ENCODE assay signal across 30 cellular contexts in the genomic region with DNA sequence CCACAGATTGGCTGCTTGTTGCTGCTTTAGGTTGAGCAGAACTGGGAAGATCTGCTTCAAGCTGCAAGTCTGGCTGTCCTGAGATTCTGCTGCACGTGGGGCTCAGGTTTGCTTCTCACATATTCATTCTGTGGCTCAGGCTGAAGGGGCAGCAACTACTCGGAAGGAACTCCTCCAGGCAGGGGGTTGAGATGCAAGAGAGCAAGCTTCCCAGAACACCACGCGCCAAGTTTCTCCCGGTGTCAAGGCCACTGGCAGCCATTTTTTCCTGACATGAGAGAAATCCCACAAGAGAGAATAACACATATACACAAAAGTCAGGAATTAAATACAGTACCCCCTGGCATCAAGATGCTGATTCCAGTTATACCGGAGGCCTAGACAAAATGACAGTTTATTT.
"Had no signal": no experiment of that assay in that cellular context is flagged by ENCODE, and none has a peak within 500 bp of the region (broad histone marks: within the 10 kb centered on the region; RNA-seq: fewer than 3 reads in every experiment).

No MANE protein-coding gene starts in this region.

- H3K27me3 Mint-ChIP-seq: activated CD4-positive, alpha-beta memory T cell treated with anti-CD3 and anti-CD28 coated beads, Interleukin-2, amount 10 ng/mL, durations not matched to agents 7 days and 5 days; activated CD4-positive, alpha-beta T cell treated with anti-CD3 and anti-CD28 coated beads, Interleukin-2, amount 10 ng/mL, durations not matched to agents 7 days and 5 days; activated naive CD8-positive, alpha-beta T cell; activated T-cell treated with anti-CD3 and anti-CD28 coated beads, Interleukin-2, amount 50 U/mL, for 24 hours; activated T-helper 17 cell treated with anti-CD3 and anti-CD28 coated beads, Interleukin-2, amount 50 U/mL, for 72 hours; central memory CD8-positive, alpha-beta T cell; dendritic cell treated with granulocyte-macrophage colony-stimulating factor and Interleukin-4, amounts not matched to agents 40 ng/mL and 50 ng/mL, for 4 days; T-helper 17 cell had no signal

- H3K9me3 Mint-ChIP-seq: activated T-helper 17 cell treated with anti-CD3 and anti-CD28 coated beads, Interleukin-2, amount 50 U/mL, for 72 hours; endodermal cell; WTC11 had no signal

- H3K27ac ChIP-seq: brain microvascular endothelial cell, coronary artery, dorsolateral prefrontal cortex had no signal

- H3K27ac Mint-ChIP-seq: activated CD4-positive, alpha-beta memory T cell treated with anti-CD3 and anti-CD28 coated beads, Interleukin-2, amount 10 ng/mL, durations not matched to agents 7 days and 5 days; activated CD4-positive, alpha-beta T cell treated with anti-CD3 and anti-CD28 coated beads, Interleukin-2, amount 10 ng/mL, durations not matched to agents 7 days and 5 days; activated naive CD8-positive, alpha-beta T cell; activated T-cell treated with anti-CD3 and anti-CD28 coated beads, Interleukin-2, amount 50 U/mL, for 24 hours; activated T-cell treated with anti-CD3 and anti-CD28 coated beads, Interleukin-2, amount 50 U/mL, for 72 hours; activated T-helper 17 cell treated with anti-CD3 and anti-CD28 coated beads, Interleukin-2, amount 50 U/mL, for 72 hours; dendritic cell treated with granulocyte-macrophage colony-stimulating factor and Interleukin-4, amounts not matched to agents 40 ng/mL and 50 ng/mL, for 4 days; endodermal cell; T-helper 17 cell; T-helper 2 cell treated with Interferon-gamma antibody and Interleukin-4, amounts not matched to agents 5 μg/mL and 100 μg/mL, for 36 hours; WTC11 had no signal

- ATAC-seq: activated T-cell treated with anti-CD3 and anti-CD28 coated beads, Interleukin-2, amount 50 U/mL, for 72 hours; activated T-helper 17 cell treated with anti-CD3 and anti-CD28 coated beads, Interleukin-2, amount 50 U/mL, for 72 hours; esophagus mucosa; T-helper 17 cell; WTC11 had no signal

- H3K36me3 Mint-ChIP-seq: activated naive CD8-positive, alpha-beta T cell; WTC11 had no signal

- H3K36me3 ChIP-seq: brain microvascular endothelial cell had no signal

- H3K4me3 ChIP-seq: coronary artery, dorsolateral prefrontal cortex had no signal

- H3K4me1 Mint-ChIP-seq: activated CD4-positive, alpha-beta memory T cell treated with anti-CD3 and anti-CD28 coated beads, Interleukin-2, amount 10 ng/mL, durations not matched to agents 7 days and 5 days; activated CD4-positive, alpha-beta T cell treated with anti-CD3 and anti-CD28 coated beads, Interleukin-2, amount 10 ng/mL, durations not matched to agents 7 days and 5 days; activated T-helper 17 cell treated with anti-CD3 and anti-CD28 coated beads, Interleukin-2, amount 50 U/mL, for 72 hours; central memory CD8-positive, alpha-beta T cell; T-helper 17 cell had no signal

- DNase-seq: activated CD4-positive, alpha-beta memory T cell treated with anti-CD3 and anti-CD28 coated beads, Interleukin-2, amount 10 ng/mL, durations not matched to agents 7 days and 5 days; activated CD4-positive, alpha-beta T cell treated with anti-CD3 and anti-CD28 coated beads for 1 hour; activated CD4-positive, alpha-beta T cell treated with anti-CD3 and anti-CD28 coated beads for 4 hours; activated CD4-positive, alpha-beta T cell treated with anti-CD3 and anti-CD28 coated beads, Interleukin-2, amount 10 ng/mL, durations not matched to agents 7 days and 5 days; activated CD4-positive, alpha-beta T cell treated with anti-CD3 and anti-CD28 coated beads, Interleukin-2, amount 50 U/mL, for 4 hours; activated CD8-positive, alpha-beta memory T cell treated with anti-CD3 and anti-CD28 coated beads, Interleukin-2, amount 50 U/mL, for 48 hours; activated effector memory CD4-positive, alpha-beta T cell treated with Interleukin-2 at 50 U/mL for 16 hours; activated gamma-delta T cell treated with Interleukin-2 at 50 U/mL for 16 hours; activated naive CD4-positive, alpha-beta T cell treated with anti-CD3 and anti-CD28 coated beads, Interleukin-2, amount 50 U/mL, for 16 hours; activated naive CD4-positive, alpha-beta T cell treated with Interleukin-2 at 50 U/mL for 16 hours; activated T-cell treated with anti-CD3 and anti-CD28 coated beads for 4 hours; activated T-cell treated with anti-CD3 and anti-CD28 coated beads, Interleukin-2, amount 50 U/mL, for 24 hours; activated T-cell treated with anti-CD3 and anti-CD28 coated beads, Interleukin-2, amount 50 U/mL, for 72 hours; amniotic stem cell; brain microvascular endothelial cell; dorsolateral prefrontal cortex; effector memory CD4-positive, alpha-beta T cell; endodermal cell; foreskin fibroblast; head of caudate nucleus; T-helper 17 cell; T1000 had no signal

- H3K27me3 ChIP-seq: brain microvascular endothelial cell had no signal

- H3K4me3 Mint-ChIP-seq: activated CD4-positive, alpha-beta memory T cell treated with anti-CD3 and anti-CD28 coated beads, Interleukin-2, amount 10 ng/mL, durations not matched to agents 7 days and 5 days; activated CD4-positive, alpha-beta T cell treated with anti-CD3 and anti-CD28 coated beads, Interleukin-2, amount 10 ng/mL, durations not matched to agents 7 days and 5 days; activated naive CD8-positive, alpha-beta T cell; activated T-cell treated with anti-CD3 and anti-CD28 coated beads, Interleukin-2, amount 50 U/mL, for 24 hours; activated T-cell treated with anti-CD3 and anti-CD28 coated beads, Interleukin-2, amount 50 U/mL, for 72 hours; activated T-helper 17 cell treated with anti-CD3 and anti-CD28 coated beads, Interleukin-2, amount 50 U/mL, for 72 hours; central memory CD8-positive, alpha-beta T cell; dendritic cell treated with granulocyte-macrophage colony-stimulating factor and Interleukin-4, amounts not matched to agents 40 ng/mL and 50 ng/mL, for 4 days; endodermal cell; T-helper 17 cell; T-helper 2 cell treated with Interferon-gamma antibody and Interleukin-4, amounts not matched to agents 5 μg/mL and 100 μg/mL, for 36 hours; WTC11 had no signal
